8 cellular contexts compared by ENCODE assay signal in the genomic region with DNA sequence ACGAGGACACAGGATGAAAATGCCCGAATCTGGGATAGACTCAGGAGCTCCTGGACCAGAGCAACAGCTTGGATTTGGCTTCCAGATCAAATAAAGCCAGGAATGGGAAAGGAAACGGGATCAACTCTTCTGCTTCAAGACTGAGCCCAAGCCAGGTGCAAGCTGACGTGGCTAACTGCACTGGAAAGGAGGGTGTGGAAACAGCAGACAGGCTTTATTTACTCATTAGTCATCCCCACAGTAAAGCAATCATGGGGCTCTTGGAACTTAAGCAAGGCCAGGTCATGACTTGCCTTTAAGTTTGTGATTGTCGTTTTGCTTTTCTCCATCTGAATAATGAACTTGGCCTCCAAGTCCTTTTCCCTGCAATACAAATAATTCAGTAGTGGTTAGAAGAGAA. TPM values are rescaled to one million over a fixed set of nuclear protein-coding genes. Genes with fewer than 3 reads are reported as not detected.
DNase-seq lines count a peak whose midpoint lies in the region; ATAC-seq and FAIRE-seq lines count a peak whose summit lies in the region.

No MANE protein-coding gene starts in this region.

- peak; percentile 15 for DNase-seq in NCI-H1694 treated with DMSO at 0.1 percent for 48 hours (lab: John Stamatoyannopoulos, UW)
- no peak for DNase-seq in NCI-H1694 (lab: John Stamatoyannopoulos, UW)
- peak; percentile 3 for DNase-seq in SIG-M5 (lab: John Stamatoyannopoulos, UW)
- DNase-seq in iris pigment epithelial cell (ENCODE audit: low read depth) = peak; percentile 97
- DNase-seq in urothelium cell line (ENCODE audit: low spot score) = peak; percentile 66
- DNase-seq in NCI-H2107 (lab: John Stamatoyannopoulos, UW) = no peak
- no peak for DNase-seq in activated naive CD4-positive, alpha-beta T cell treated with anti-CD3 and anti-CD28 coated beads, Interleukin-2, amount 50 U/mL, for 72 hours (ENCODE audit: low spot score in 2 of 2)

- FAIRE-seq in urothelium cell line (lab: Jason Lieb, UNC) = no peak

- H3K36me3 Mint-ChIP-seq in activated naive CD4-positive, alpha-beta T cell treated with anti-CD3 and anti-CD28 coated beads, Interleukin-2, amount 50 U/mL, for 72 hours = peaks cover 20 to 22% of the 10 kb centered on the region in 2 donors

- ATAC-seq in GM21786 (IDR thresholded peaks at IDR 0.05; ENCODE audit: unreplicated experiment) = no peak
- ATAC-seq in activated naive CD4-positive, alpha-beta T cell treated with anti-CD3 and anti-CD28 coated beads, Interleukin-2, amount 50 U/mL, for 72 hours = no peak

- no peak overlapping the region for H3K27ac Mint-ChIP-seq in activated naive CD4-positive, alpha-beta T cell treated with anti-CD3 and anti-CD28 coated beads, Interleukin-2, amount 50 U/mL, for 72 hours

- H3K9me3 Mint-ChIP-seq in activated naive CD4-positive, alpha-beta T cell treated with anti-CD3 and anti-CD28 coated beads, Interleukin-2, amount 50 U/mL, for 72 hours = no peaks in the 10 kb centered on the region

RNA-seq across cellular contexts. Expression of gene KIF16B, which starts 45.2 kb away (rescaled TPM):
- 1 to 10 TPM; 8.3 to 8.9 TPM for total RNA-seq in activated naive CD4-positive, alpha-beta T cell treated with anti-CD3 and anti-CD28 coated beads, Interleukin-2, amount 50 U/mL, for 72 hours

Comparison
In these comparisons a context has a peak if more than half of its experiments do, and no peak if none do; other contexts are left out.
1. DNase-seq: peak in NCI-H1694 treated with DMSO at 0.1 percent for 48 hours (single experiment), SIG-M5 (single experiment), iris pigment epithelial cell (single experiment) and urothelium cell line (single experiment); none in NCI-H1694 (single experiment), NCI-H2107 (single experiment) and activated naive CD4-positive, alpha-beta T cell treated with anti-CD3 and anti-CD28 coated beads, Interleukin-2, amount 50 U/mL, for 72 hours (0 of 2).